Comparison of ENCODE assay signal across 28 cellular contexts in the genomic region with DNA sequence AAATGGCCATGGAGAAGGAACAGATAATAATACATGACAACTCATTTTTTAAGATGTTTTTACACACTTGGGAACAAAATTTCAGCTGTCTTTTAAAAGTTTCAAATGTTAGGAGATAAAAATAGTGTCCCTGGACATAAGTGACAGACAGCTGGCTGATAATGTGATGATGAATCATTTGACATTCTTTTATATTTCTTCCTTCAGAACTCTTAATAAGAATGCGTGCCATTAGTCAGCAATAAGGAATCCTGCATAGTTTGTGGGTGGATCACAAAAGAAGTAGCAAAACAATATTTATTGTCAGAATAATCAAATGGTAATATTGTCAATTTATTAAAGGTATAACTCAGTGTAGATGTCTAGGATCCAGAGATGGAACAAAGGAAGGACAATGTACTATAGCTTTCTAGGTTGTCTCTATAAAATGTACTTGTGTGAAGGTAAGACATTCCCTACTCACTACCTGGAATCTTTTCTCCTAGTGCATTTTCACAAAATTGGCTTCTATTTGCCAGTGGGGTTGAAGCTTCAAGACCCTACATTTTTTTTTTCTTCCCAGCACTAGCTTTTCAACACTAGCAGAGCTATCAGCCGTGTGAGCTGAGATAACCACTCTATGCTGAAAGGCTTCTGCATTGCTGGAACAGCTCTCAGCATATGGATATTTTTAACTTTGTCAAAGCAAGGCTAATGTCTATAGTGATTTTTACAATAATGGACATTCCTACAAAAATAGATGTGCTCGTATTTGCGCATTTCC.
A peak's percentile ranks its signal among the peaks of the same experiment; 100 is the strongest.
DNase-seq lines count a peak whose midpoint lies in the region; ATAC-seq and TF ChIP-seq lines count a peak whose summit lies in the region.
"Had no signal": no experiment of that assay in that cellular context is flagged by ENCODE, and none has a peak within 500 bp of the region (broad histone marks: within the 10 kb centered on the region; RNA-seq: fewer than 3 reads in every experiment).

No MANE protein-coding gene starts in this region.

- CTCF ChIA-PET in mammary epithelial cell (lab: Charles Lee; ENCODE audit: low non-redundant PET) = no interaction called here

- peaks cover 9% of the 10 kb centered on the region for H3K9me3 Mint-ChIP-seq in activated T-helper 17 cell treated with anti-CD3 and anti-CD28 coated beads, Interleukin-2, amount 50 U/mL, for 72 hours
- H3K9me3 Mint-ChIP-seq: stimulated activated naive B cell treated with anti-CD40 and anti-IgM and Interleukin-4, amounts not matched to agents 10 μg/mL and 1 μg/mL and 100 μg/mL, for 72 hours had no signal

- BruUV-seq in mammary epithelial cell (replicated peaks; lab: Mats Ljungman, UMichigan) = no TSS peak

- H3K4me2 ChIP-seq in mammary epithelial cell (ENCODE audit: insufficient read depth, low read depth, low read length) = no peak overlapping the region
- H3K4me2 ChIP-seq: BLaER1 treated with 17β-estradiol and CSF1 and Interleukin-3, amounts not matched to agents 10 nM and 100 nM had no signal

- H3K4me3 Mint-ChIP-seq in activated T-helper 17 cell treated with anti-CD3 and anti-CD28 coated beads, Interleukin-2, amount 50 U/mL, for 72 hours = no peak overlapping the region
- H3K4me3 Mint-ChIP-seq: activated CD4-positive, alpha-beta memory T cell treated with anti-CD3 and anti-CD28 coated beads, Interleukin-2, amount 10 ng/mL, durations not matched to agents 7 days and 5 days; activated naive CD8-positive, alpha-beta T cell treated with anti-CD3 and anti-CD28 coated beads for 36 hours; effector memory CD8-positive, alpha-beta T cell; naive B cell; stimulated activated naive B cell treated with anti-CD40 and anti-IgM and Interleukin-4, amounts not matched to agents 10 μg/mL and 1 μg/mL and 100 μg/mL, for 72 hours; T-cell had no signal

- no peak overlapping the region for H3K9ac ChIP-seq in mammary epithelial cell (ENCODE audit: insufficient read depth, low read length)
- H3K9ac ChIP-seq: BLaER1 treated with 17β-estradiol and CSF1 and Interleukin-3, amounts not matched to agents 10 nM and 100 nM had no signal

- no peaks in the 10 kb centered on the region for H3K27me3 ChIP-seq in mammary epithelial cell (ENCODE audit: insufficient read depth, low read length)
- H3K27me3 ChIP-seq: BLaER1 treated with 17β-estradiol and CSF1 and Interleukin-3, amounts not matched to agents 10 nM and 100 nM; body of pancreas; esophagus muscularis mucosa; uterus had no signal

- DNase-seq in ACHN (peak; percentile 30), NCI-H226 (peak; percentile 65), mammary epithelial cell (peak; percentile 4), iris pigment epithelial cell (ENCODE audit: low read depth) (peak; percentile 41), Right ventricle myocardium inferior (ENCODE audit: missing footprints) (no peak), NCI-H2029 treated with DMSO at 0.1 percent for 48 hours (lab: John Stamatoyannopoulos, UW) (no peak)
- DNase-seq: activated CD4-positive, alpha-beta memory T cell treated with anti-CD3 and anti-CD28 coated beads, Interleukin-2, amount 10 ng/mL, durations not matched to agents 7 days and 5 days; activated CD4-positive, CD25-positive, alpha-beta regulatory T cell treated with anti-CD3 and anti-CD28 coated beads, Interleukin-2, amount 50 U/mL, for 72 hours; activated naive CD8-positive, alpha-beta T cell treated with anti-CD3 and anti-CD28 coated beads for 36 hours; body of pancreas; Caco-2; effector memory CD8-positive, alpha-beta T cell; IMR-90; kidney; naive B cell; NCI-H1105 treated with DMSO at 0.1 percent for 48 hours; NCI-H2081; NCI-H345; NCI-H774; SIG-M5; stimulated activated naive B cell treated with anti-CD40 and anti-IgM and Interleukin-4, amounts not matched to agents 10 μg/mL and 1 μg/mL and 100 μg/mL, for 72 hours; T-cell; uterus had no signal

- no peak overlapping the region for H3K4me3 ChIP-seq in mammary epithelial cell (replicated peaks in 1 of 3; ENCODE audit: insufficient read depth in 1 of 3, low read depth in 2 of 3, low read length in 3 of 3)
- H3K4me3 ChIP-seq: BLaER1 treated with 17β-estradiol and CSF1 and Interleukin-3, amounts not matched to agents 10 nM and 100 nM; body of pancreas; coronary artery; esophagus muscularis mucosa; uterus had no signal

- TF ChIP-seq CTCF in mammary epithelial cell (conservative IDR thresholded peaks at IDR 0.05 in 1 of 2, IDR thresholded peaks at IDR 0.05 in 1 of 2; ENCODE audit: extremely low read depth in 1 of 2, insufficient read depth in 1 of 2, low read depth in 1 of 2, low read length in 2 of 2) = no peak

- H3K9me3 ChIP-seq in mammary epithelial cell (replicated peaks; ENCODE audit: insufficient read depth, low read length) = no peaks in the 10 kb centered on the region
- H3K9me3 ChIP-seq: BLaER1 treated with 17β-estradiol and CSF1 and Interleukin-3, amounts not matched to agents 10 nM and 100 nM; body of pancreas; Caco-2; esophagus muscularis mucosa; uterus had no signal

- dilution Hi-C loops in mammary epithelial cell (cut with HindIII; ENCODE audit: low sequenced_read_pairs) = no loop called here

- no peaks in the 10 kb centered on the region for H3K4me1 Mint-ChIP-seq in activated T-helper 17 cell treated with anti-CD3 and anti-CD28 coated beads, Interleukin-2, amount 50 U/mL, for 72 hours
- H3K4me1 Mint-ChIP-seq: activated CD4-positive, alpha-beta memory T cell treated with anti-CD3 and anti-CD28 coated beads, Interleukin-2, amount 10 ng/mL, durations not matched to agents 7 days and 5 days; activated naive CD8-positive, alpha-beta T cell treated with anti-CD3 and anti-CD28 coated beads for 36 hours; naive B cell; stimulated activated naive B cell treated with anti-CD40 and anti-IgM and Interleukin-4, amounts not matched to agents 10 μg/mL and 1 μg/mL and 100 μg/mL, for 72 hours; T-cell had no signal

- H2AFZ ChIP-seq in mammary epithelial cell (ENCODE audit: low read depth, low read length) = no peak overlapping the region

- H3K79me2 ChIP-seq in mammary epithelial cell (ENCODE audit: insufficient read depth, low read length) = no peaks in the 10 kb centered on the region

- intact Hi-C loops in mammary epithelial cell (cut with micrococcal nuclease) (no loop called here), Right ventricle myocardium inferior (cut with DNase I) (no loop called here)

- no peak for ATAC-seq in activated T-helper 17 cell treated with anti-CD3 and anti-CD28 coated beads, Interleukin-2, amount 50 U/mL, for 72 hours (replicated peaks)
- no peak for ATAC-seq in HG02973 (IDR thresholded peaks at IDR 0.05; ENCODE audit: unreplicated experiment)
- ATAC-seq in Right ventricle myocardium inferior = no peak
- ATAC-seq: body of pancreas; effector memory CD8-positive, alpha-beta T cell; stimulated activated naive B cell treated with anti-CD40 and anti-IgM and Interleukin-4, amounts not matched to agents 10 μg/mL and 1 μg/mL and 100 μg/mL, for 72 hours; T-cell had no signal

- peaks cover 3% of the 10 kb centered on the region for H3K4me1 ChIP-seq in mammary epithelial cell (ENCODE audit: insufficient read depth, low read length)
- H3K4me1 ChIP-seq: BLaER1 treated with 17β-estradiol and CSF1 and Interleukin-3, amounts not matched to agents 10 nM and 100 nM; body of pancreas; Caco-2; esophagus muscularis mucosa; uterus had no signal

- no peaks in the 10 kb centered on the region for H3K27me3 Mint-ChIP-seq in activated T-helper 17 cell treated with anti-CD3 and anti-CD28 coated beads, Interleukin-2, amount 50 U/mL, for 72 hours
- H3K27me3 Mint-ChIP-seq: activated CD4-positive, alpha-beta memory T cell treated with anti-CD3 and anti-CD28 coated beads, Interleukin-2, amount 10 ng/mL, durations not matched to agents 7 days and 5 days; activated naive CD8-positive, alpha-beta T cell treated with anti-CD3 and anti-CD28 coated beads for 36 hours; effector memory CD8-positive, alpha-beta T cell; naive B cell; stimulated activated naive B cell treated with anti-CD40 and anti-IgM and Interleukin-4, amounts not matched to agents 10 μg/mL and 1 μg/mL and 100 μg/mL, for 72 hours; T-cell had no signal

- H4K20me1 ChIP-seq in mammary epithelial cell (ENCODE audit: insufficient read depth, low read length) = no peaks in the 10 kb centered on the region
- H4K20me1 ChIP-seq: BLaER1 treated with 17β-estradiol and CSF1 and Interleukin-3, amounts not matched to agents 10 nM and 100 nM had no signal

- in situ Hi-C loops in ACHN (cut with HindIII; ENCODE audit: low pct_ligation_motif_present, low pct_unique_long_range_greater_than_20kb, low sequenced_read_pairs) = no loop called here
- in situ Hi-C loops in mammary epithelial cell (cut with MboI; ENCODE audit: low sequenced_read_pairs in 2 of 2) = no loop called here

- H3K27ac ChIP-seq in mammary epithelial cell (ENCODE audit: insufficient read depth, low read depth, low read length) = no peak overlapping the region
- H3K27ac ChIP-seq: BLaER1 treated with 17β-estradiol and CSF1 and Interleukin-3, amounts not matched to agents 10 nM and 100 nM; body of pancreas; coronary artery; esophagus muscularis mucosa; uterus had no signal

- 67% methylated on average over 4 of the region's 4 CpGs for WGBS in mammary epithelial cell (ENCODE audit: low coverage, missing lambda C conversion rate)

- no peaks in the 10 kb centered on the region for H3K36me3 Mint-ChIP-seq in activated T-helper 17 cell treated with anti-CD3 and anti-CD28 coated beads, Interleukin-2, amount 50 U/mL, for 72 hours (ENCODE audit: low read depth)
- H3K36me3 Mint-ChIP-seq: activated naive CD8-positive, alpha-beta T cell treated with anti-CD3 and anti-CD28 coated beads for 36 hours; naive B cell; stimulated activated naive B cell treated with anti-CD40 and anti-IgM and Interleukin-4, amounts not matched to agents 10 μg/mL and 1 μg/mL and 100 μg/mL, for 72 hours; T-cell had no signal

- H3K27ac Mint-ChIP-seq in activated T-helper 17 cell treated with anti-CD3 and anti-CD28 coated beads, Interleukin-2, amount 50 U/mL, for 72 hours = no peak overlapping the region
- H3K27ac Mint-ChIP-seq: activated CD4-positive, alpha-beta memory T cell treated with anti-CD3 and anti-CD28 coated beads, Interleukin-2, amount 10 ng/mL, durations not matched to agents 7 days and 5 days; activated naive CD8-positive, alpha-beta T cell treated with anti-CD3 and anti-CD28 coated beads for 36 hours; effector memory CD8-positive, alpha-beta T cell; naive B cell; stimulated activated naive B cell treated with anti-CD40 and anti-IgM and Interleukin-4, amounts not matched to agents 10 μg/mL and 1 μg/mL and 100 μg/mL, for 72 hours; T-cell had no signal

- H3K36me3 ChIP-seq in mammary epithelial cell (ENCODE audit: insufficient read depth, low read length) = no peaks in the 10 kb centered on the region
- H3K36me3 ChIP-seq: BLaER1 treated with 17β-estradiol and CSF1 and Interleukin-3, amounts not matched to agents 10 nM and 100 nM; esophagus muscularis mucosa; uterus had no signal

Comparison
In these comparisons a context has a peak if more than half of its experiments do, and no peak if none do; other contexts are left out.
1. DNase-seq: peak in ACHN (single experiment), NCI-H226 (single experiment), mammary epithelial cell (single experiment) and iris pigment epithelial cell (single experiment); none in Right ventricle myocardium inferior (single experiment) and NCI-H2029 treated with DMSO at 0.1 percent for 48 hours (single experiment).